Comparison of ENCODE assay signal across 35 cellular contexts in the genomic region with DNA sequence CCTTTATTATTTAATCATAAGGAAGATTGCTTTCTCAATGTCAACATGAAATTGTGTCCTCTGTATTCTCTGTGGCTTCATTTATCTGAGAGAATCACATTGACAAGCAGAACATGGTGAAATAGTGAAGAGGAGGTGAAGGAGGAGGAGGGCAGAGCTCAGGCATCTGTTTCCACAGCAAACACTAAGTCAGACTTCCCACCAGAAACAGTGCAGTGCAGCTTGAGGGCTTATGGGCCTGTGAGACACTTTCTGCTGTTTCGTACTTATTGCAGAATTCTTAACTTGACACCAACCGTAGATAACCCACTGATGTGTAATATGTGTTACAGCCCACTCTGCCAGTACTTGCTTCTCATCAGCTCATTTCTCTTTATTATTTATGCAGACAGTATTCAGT.
"Had no signal": no experiment of that assay in that cellular context is flagged by ENCODE, and none has a peak within 500 bp of the region (broad histone marks: within the 10 kb centered on the region; RNA-seq: fewer than 3 reads in every experiment).

No MANE protein-coding gene starts in this region.

- H3K4me1 ChIP-seq: Peyer's patch, SJSA1 had no signal

- H3K9ac ChIP-seq: SK-N-SH had no signal

- H3K4me3 ChIP-seq: Peyer's patch, SJSA1 had no signal

- DNase-seq: activated B cell treated with CpG ODN at 0.5 μM for 24 hours; activated CD4-positive, alpha-beta memory T cell treated with anti-CD3 and anti-CD28 coated beads for 36 hours; activated CD4-positive, alpha-beta T cell treated with anti-CD3 and anti-CD28 coated beads for 4 hours; activated CD4-positive, alpha-beta T cell treated with anti-CD3 and anti-CD28 coated beads, Interleukin-2, amount 50 U/mL, for 1 hour; activated CD4-positive, CD25-positive, alpha-beta regulatory T cell treated with anti-CD3 and anti-CD28 coated beads, Interleukin-2, amount 50 U/mL, for 72 hours; activated CD8-positive, alpha-beta memory T cell treated with anti-CD3 and anti-CD28 coated beads, Interleukin-2, amount 50 U/mL, for 4 hours; activated effector memory CD4-positive, alpha-beta T cell treated with Interleukin-2 at 50 U/mL for 16 hours; activated naive CD4-positive, alpha-beta T cell treated with anti-CD3 and anti-CD28 coated beads, Interleukin-2, amount 50 U/mL, for 16 hours; activated naive CD8-positive, alpha-beta T cell treated with anti-CD3 and anti-CD28 coated beads for 36 hours; activated T-cell treated with anti-CD3 and anti-CD28 coated beads for 4 hours; activated T-cell treated with anti-CD3 and anti-CD28 coated beads, Interleukin-2, amount 50 U/mL, for 48 hours; amniotic stem cell; aorta; brain microvascular endothelial cell; central memory CD4-positive, alpha-beta T cell; Karpas-422; KBM-7; NCI-H1092 treated with DMSO at 0.1 percent for 48 hours; NCI-H1417; NCI-H146; NCI-H187; NCI-H2081 treated with DMSO at 0.1 percent for 48 hours; NCI-H226; NCI-H524 treated with DMSO at 0.1 percent for 48 hours; PC-3; Peyer's patch; RPMI8226; SHP77 treated with DMSO at 0.1 percent for 48 hours; SK-N-SH; SW 1271; T-helper 1 cell; T-helper 2 cell; T-helper 9 cell had no signal

- H3K27ac ChIP-seq: brain microvascular endothelial cell, Peyer's patch, SJSA1, VCaP had no signal

- H3K36me3 ChIP-seq: brain microvascular endothelial cell, Peyer's patch, SJSA1 had no signal

- H3K4me2 ChIP-seq: SK-N-SH had no signal

- ATAC-seq: PC-3 had no signal

- H3K9me3 ChIP-seq: SJSA1, SK-N-SH had no signal

- H3K27me3 ChIP-seq: brain microvascular endothelial cell, Peyer's patch, SJSA1 had no signal
